21 cellular contexts compared by ENCODE assay signal in genomic region chr20:45017859-45018258, GRCh38. TPM values are rescaled to one million over a fixed set of nuclear protein-coding genes. Genes with fewer than 3 reads are reported as not detected.
DNase-seq lines count a peak whose midpoint lies in the region; ATAC-seq and TF ChIP-seq lines count a peak whose summit lies in the region.
"Had no signal": no experiment of that assay in that cellular context is flagged by ENCODE, and none has a peak within 500 bp of the region (broad histone marks: within the 10 kb centered on the region; RNA-seq: fewer than 3 reads in every experiment).

No MANE protein-coding gene starts in this region.

- TF ChIP-seq CTCF in CD4-positive, alpha-beta T cell (IDR thresholded peaks at IDR 0.05) = no peak
- TF ChIP-seq CTCF in mammary epithelial cell (conservative IDR thresholded peaks at IDR 0.05 in 1 of 2, IDR thresholded peaks at IDR 0.05 in 1 of 2; ENCODE audit: extremely low read depth in 1 of 2, insufficient read depth in 1 of 2, low read depth in 1 of 2, low read length in 2 of 2) = no peak

- no peak overlapping the region for H3K27ac ChIP-seq in CD4-positive, alpha-beta T cell (ENCODE audit: low read depth, low read length)
- H3K27ac ChIP-seq in mammary epithelial cell (ENCODE audit: insufficient read depth, low read depth, low read length) = no peak overlapping the region
- H3K27ac ChIP-seq: RWPE1, upper lobe of right lung had no signal

- peaks cover 91% of the 10 kb centered on the region for H3K36me3 Mint-ChIP-seq in CD4-positive, alpha-beta T cell (ENCODE audit: low read depth)
- H3K36me3 Mint-ChIP-seq in T-cell = peaks cover 42% of the 10 kb centered on the region
- peaks cover 4 to 24% (median 19%) of the 10 kb centered on the region in 3 donors for H3K36me3 Mint-ChIP-seq in immature natural killer cell

- H3K9me3 ChIP-seq in CD4-positive, alpha-beta T cell (ENCODE audit: control insufficient read depth, low read length) = no peaks in the 10 kb centered on the region
- no peaks in the 10 kb centered on the region for H3K9me3 ChIP-seq in mammary epithelial cell (replicated peaks; ENCODE audit: insufficient read depth, low read length)
- H3K9me3 ChIP-seq: HAP-1, upper lobe of right lung had no signal

- POLR2A ChIA-PET in CD4-positive, alpha-beta T cell (lab: Charles Lee) = interaction anchor here (0.6 kb wide), 1 partner anchor 30 kb away, joined by 3 read pairs; no protein-coding TSS in a partner anchor
- POLR2A ChIA-PET in T-cell (lab: Charles Lee) = interaction anchor here (0.5 to 0.6 kb wide), 2 partner anchors 19 to 40 kb away, joined by 3 to 4 read pairs; no protein-coding TSS in a partner anchor

- no peak overlapping the region for H2AFZ ChIP-seq in mammary epithelial cell (ENCODE audit: low read depth, low read length)

- peaks cover 18% of the 10 kb centered on the region for H3K4me1 ChIP-seq in mammary epithelial cell (ENCODE audit: insufficient read depth, low read length)

- H3K27me3 Mint-ChIP-seq in CD4-positive, alpha-beta T cell = no peaks in the 10 kb centered on the region
- H3K27me3 Mint-ChIP-seq in T-cell (no peaks in the 10 kb centered on the region), immature natural killer cell (ENCODE audit: low read depth in 3 of 3) (peaks cover 0 to 2% (median 0%) of the 10 kb centered on the region in 3 donors)
- H3K27me3 Mint-ChIP-seq: B cell, naive B cell had no signal

- dilution Hi-C loops in mammary epithelial cell (cut with HindIII; ENCODE audit: low sequenced_read_pairs) = no loop called here

- CTCF ChIA-PET in CD4-positive, alpha-beta T cell (lab: Charles Lee) = no interaction called here
- CTCF ChIA-PET in T-cell (lab: Charles Lee) = interaction anchor here in 1 of 2 donors (1.4 kb wide), 1 partner anchor 33 kb away, joined by 3 read pairs; no protein-coding TSS in a partner anchor
- CTCF ChIA-PET in mammary epithelial cell (lab: Charles Lee; ENCODE audit: low non-redundant PET) = no interaction called here

- in situ Hi-C loops in mammary epithelial cell (cut with MboI; ENCODE audit: low sequenced_read_pairs in 2 of 2) = loop anchor here in 1 of 2 donors (25.0 kb wide), 1 partner anchor 269 kb away; no protein-coding TSS in a partner anchor

- ATAC-seq in CD4-positive, alpha-beta T cell (ENCODE audit: poor library complexity) = no peak
- ATAC-seq in T-cell (replicated peaks in 1 of 4) (no peak), GM19351 (IDR thresholded peaks at IDR 0.05; ENCODE audit: unreplicated experiment) (no peak), HG02973 (IDR thresholded peaks at IDR 0.05; ENCODE audit: unreplicated experiment) (no peak)
- ATAC-seq: upper lobe of right lung had no signal

- H3K9ac ChIP-seq in mammary epithelial cell (ENCODE audit: insufficient read depth, low read length) = no peak overlapping the region

- no peak overlapping the region for H3K4me2 ChIP-seq in mammary epithelial cell (ENCODE audit: insufficient read depth, low read depth, low read length)

- H3K4me3 Mint-ChIP-seq in CD4-positive, alpha-beta T cell = no peak overlapping the region
- H3K4me3 Mint-ChIP-seq in T-cell (no peak overlapping the region), immature natural killer cell (no peak overlapping the region)
- H3K4me3 Mint-ChIP-seq: B cell, naive B cell had no signal

- peak overlapping the region; percentile 48 for H3K27ac Mint-ChIP-seq in CD4-positive, alpha-beta T cell
- H3K27ac Mint-ChIP-seq in T-cell = peak overlapping the region; percentile 63 to 79
- peak overlapping the region in 4 of 6 donors; percentile 62 to 81 (median 75) for H3K27ac Mint-ChIP-seq in immature natural killer cell

- intact Hi-C loops in CD4-positive, alpha-beta T cell (cut with DNase I, micrococcal nuclease) = no loop called here
- intact Hi-C loops in mammary epithelial cell (cut with micrococcal nuclease) = no loop called here

- no peaks in the 10 kb centered on the region for H3K27me3 ChIP-seq in CD4-positive, alpha-beta T cell (ENCODE audit: control insufficient read depth, insufficient read depth, low read length)
- H3K27me3 ChIP-seq in mammary epithelial cell (ENCODE audit: insufficient read depth, low read length) = no peaks in the 10 kb centered on the region
- H3K27me3 ChIP-seq: upper lobe of right lung had no signal

- no peaks in the 10 kb centered on the region for H4K20me1 ChIP-seq in mammary epithelial cell (ENCODE audit: insufficient read depth, low read length)

- no peaks in the 10 kb centered on the region for H3K9me3 Mint-ChIP-seq in CD4-positive, alpha-beta T cell
- H3K9me3 Mint-ChIP-seq in T-cell (no peaks in the 10 kb centered on the region), immature natural killer cell (no peaks in the 10 kb centered on the region)
- H3K9me3 Mint-ChIP-seq: naive B cell had no signal

- H3K79me2 ChIP-seq in mammary epithelial cell (ENCODE audit: insufficient read depth, low read length) = peaks cover 3% of the 10 kb centered on the region

- H3K4me1 Mint-ChIP-seq in CD4-positive, alpha-beta T cell (ENCODE audit: low read depth) = peaks cover 78% of the 10 kb centered on the region
- H3K4me1 Mint-ChIP-seq in T-cell (peaks cover 66 to 80% (median 78%) of the 10 kb centered on the region in 3 donors), immature natural killer cell (peaks cover 67 to 90% of the 10 kb centered on the region in 2 donors)

- no peak overlapping the region for H3K4me3 ChIP-seq in mammary epithelial cell (replicated peaks in 1 of 3; ENCODE audit: insufficient read depth in 1 of 3, low read depth in 2 of 3, low read length in 3 of 3)
- H3K4me3 ChIP-seq: HAP-1, upper lobe of right lung had no signal

- no TSS peak for BruUV-seq in mammary epithelial cell (replicated peaks; lab: Mats Ljungman, UMichigan)

- peaks cover 3% of the 10 kb centered on the region for H3K36me3 ChIP-seq in mammary epithelial cell (ENCODE audit: insufficient read depth, low read length)

- DNase-seq in CD4-positive, alpha-beta T cell = no peak
- peak; percentile 56 for DNase-seq in EH (ENCODE audit: low read depth)
- no peak for DNase-seq in T-cell
- DNase-seq in immature natural killer cell = no peak
- no peak for DNase-seq in mammary epithelial cell
- DNase-seq: activated CD4-positive, alpha-beta T cell treated with anti-CD3 and anti-CD28 coated beads for 4 hours; activated CD8-positive, alpha-beta memory T cell treated with anti-CD3 and anti-CD28 coated beads, Interleukin-2, amount 50 U/mL, for 48 hours; aorta; KBM-7; naive B cell; NCI-H1092; NCI-H524; posterior cingulate gyrus; small intestine; stimulated activated CD4-positive, alpha-beta T cell treated with anti-CD3 and anti-CD28 coated beads, Interleukin-4, amount 100 ng/mL, for 24 hours; upper lobe of right lung had no signal

RNA-seq across cellular contexts. Expression of gene STK4, which starts 51.5 kb away (rescaled TPM):
- total RNA-seq in CD4-positive, alpha-beta T cell = 100 to 1,000 TPM; 265 to 277 TPM
- total RNA-seq in T-cell = 100 to 1,000 TPM; 244 to 315 (median 271) TPM
- 100 to 1,000 TPM; 122 to 256 (median 133) TPM for polyA plus RNA-seq in immature natural killer cell
- total RNA-seq in mammary epithelial cell = 10 to 100 TPM; 30.7 to 42.7 TPM
- 17.9 TPM for polyA plus RNA-seq in mammary epithelial cell
- polyA minus RNA-seq in mammary epithelial cell = 38.9 TPM

RNA-seq across cellular contexts. Expression of gene TOMM34, which starts 57.7 kb away (rescaled TPM):
- total RNA-seq in CD4-positive, alpha-beta T cell = 1 to 10 TPM; 5.6 to 5.9 TPM
- 10 to 100 TPM in 3 of 5 donors, 1 to 10 TPM in 2; 7.8 to 12.8 (median 11.4) TPM for total RNA-seq in T-cell
- polyA plus RNA-seq in immature natural killer cell = 10 to 100 TPM; 13.4 to 30.0 (median 24.8) TPM
- total RNA-seq in mammary epithelial cell = 10 to 100 TPM; 31.5 to 46.3 TPM
- 59.6 TPM for polyA plus RNA-seq in mammary epithelial cell
- 32.2 TPM for polyA minus RNA-seq in mammary epithelial cell

Comparison
In these comparisons a context has a peak if more than half of its experiments do, and no peak if none do; other contexts are left out.
1. RNA of gene STK4, which starts 51.5 kb away (total RNA-seq): 265 to 277 TPM in CD4-positive, alpha-beta T cell and 244 to 315 TPM in T-cell; 30.7 to 42.7 TPM in mammary epithelial cell; every median in the first group is over 4 times any median in the second.
2. Peak in every context shown above with its lines, with median percentiles within 50 percentile points of each other: H3K27ac Mint-ChIP-seq.